In genomic region chr2:117091026-117091425, GRCh38 we compare ENCODE assay signal across 28 cellular contexts.
"Had no signal": no experiment of that assay in that cellular context is flagged by ENCODE, and none has a peak within 500 bp of the region (broad histone marks: within the 10 kb centered on the region; RNA-seq: fewer than 3 reads in every experiment).

No MANE protein-coding gene starts in this region.

- H3K4me1 Mint-ChIP-seq: immature natural killer cell; naive thymus-derived CD4-positive, alpha-beta T cell; stimulated activated effector memory CD8-positive, alpha-beta T cell treated with anti-CD3 and anti-CD28 coated beads, Interleukin-12 subunit alpha, Interleukin-12 subunit beta, amount 100 ng/mL, for 72 hours had no signal

- H3K27ac ChIP-seq: heart left ventricle, left lung, lower lobe of right lung, ovary, skin epidermis, spleen, suprapubic skin, thoracic aorta, tibial artery, vagina had no signal

- H3K36me3 ChIP-seq: heart left ventricle, left lung, lower lobe of right lung, ovary, spleen, suprapubic skin, thoracic aorta, tibial artery, vagina had no signal

- H3K9me3 Mint-ChIP-seq: nephron progenitor cell, type B pancreatic cell had no signal

- H3K4me3 ChIP-seq: heart left ventricle, left lung, lower lobe of right lung, mucosa of descending colon, ovary, skin epidermis, spleen, suprapubic skin, thoracic aorta, tibial artery, vagina had no signal

- ATAC-seq: heart left ventricle; left lung; lower lobe of right lung; naive thymus-derived CD4-positive, alpha-beta T cell; right cardiac atrium; sciatic nerve; stimulated activated effector memory CD8-positive, alpha-beta T cell treated with anti-CD3 and anti-CD28 coated beads, Interleukin-12 subunit alpha, Interleukin-12 subunit beta, amount 100 ng/mL, for 72 hours had no signal

- H3K36me3 Mint-ChIP-seq: immature natural killer cell; naive thymus-derived CD4-positive, alpha-beta T cell; stimulated activated effector memory CD8-positive, alpha-beta T cell treated with anti-CD3 and anti-CD28 coated beads, Interleukin-12 subunit alpha, Interleukin-12 subunit beta, amount 100 ng/mL, for 72 hours; type B pancreatic cell had no signal

- H3K27ac Mint-ChIP-seq: immature natural killer cell; naive thymus-derived CD4-positive, alpha-beta T cell; nephron progenitor cell; progenitor cell of endocrine pancreas; stimulated activated effector memory CD8-positive, alpha-beta T cell treated with anti-CD3 and anti-CD28 coated beads, Interleukin-12 subunit alpha, Interleukin-12 subunit beta, amount 100 ng/mL, for 72 hours; stimulated activated naive CD8-positive, alpha-beta T cell treated with anti-CD3 and anti-CD28 coated beads, Interleukin-15, Interleukin-2, amounts not matched to agents 100 ng/mL and 50 ng/mL, for 24 hours; type B pancreatic cell had no signal

- H3K27me3 ChIP-seq: heart left ventricle, left lung, ovary, spleen, suprapubic skin, tibial artery, vagina had no signal

- H3K9me3 ChIP-seq: heart left ventricle, left lung, lower lobe of right lung, mucosa of descending colon, ovary, spleen, thoracic aorta, tibial artery, vagina had no signal

- DNase-seq: heart left ventricle; hypothalamus; immature natural killer cell; kidney; left colon; left lung; lower lobe of right lung; mammary epithelial cell; mesendoderm; midbrain; mucosa of descending colon; naive thymus-derived CD4-positive, alpha-beta T cell; nephron progenitor cell; ovary; right cardiac atrium; spleen; stimulated activated CD4-positive, alpha-beta T cell treated with anti-CD3 and anti-CD28 coated beads, Interleukin-4, amount 100 ng/mL, for 24 hours; stimulated activated naive CD4-positive, alpha-beta T cell; tibial artery had no signal

- H3K4me1 ChIP-seq: heart left ventricle, left lung, lower lobe of right lung, spleen, suprapubic skin, tibial artery, vagina had no signal

- H3K27me3 Mint-ChIP-seq: naive thymus-derived CD4-positive, alpha-beta T cell; progenitor cell of endocrine pancreas; stimulated activated naive CD8-positive, alpha-beta T cell treated with anti-CD3 and anti-CD28 coated beads, Interleukin-15, Interleukin-2, amounts not matched to agents 100 ng/mL and 50 ng/mL, for 24 hours; type B pancreatic cell had no signal

- H3K4me3 Mint-ChIP-seq: immature natural killer cell; naive thymus-derived CD4-positive, alpha-beta T cell; nephron progenitor cell; stimulated activated effector memory CD8-positive, alpha-beta T cell treated with anti-CD3 and anti-CD28 coated beads, Interleukin-12 subunit alpha, Interleukin-12 subunit beta, amount 100 ng/mL, for 72 hours; stimulated activated naive CD8-positive, alpha-beta T cell treated with anti-CD3 and anti-CD28 coated beads, Interleukin-15, Interleukin-2, amounts not matched to agents 100 ng/mL and 50 ng/mL, for 24 hours; type B pancreatic cell had no signal
